In genomic region chr19:48768989-48769713, GRCh38 we compare ENCODE assay signal across 30 cellular contexts. TPM values are rescaled to one million over a fixed set of nuclear protein-coding genes. Genes with fewer than 3 reads are reported as not detected.
A peak's percentile ranks its signal among the peaks of the same experiment; 100 is the strongest.
DNase-seq lines count a peak whose midpoint lies in the region; ATAC-seq and TF ChIP-seq lines count a peak whose summit lies in the region.
"Had no signal": no experiment of that assay in that cellular context is flagged by ENCODE, and none has a peak within 500 bp of the region (broad histone marks: within the 10 kb centered on the region; RNA-seq: fewer than 3 reads in every experiment).

No MANE protein-coding gene starts in this region.

- TF ChIP-seq POLR2A in NB4 (IDR thresholded peaks at IDR 0.05; ENCODE audit: extremely low read depth, insufficient read length): no peak
- no peak for TF ChIP-seq POLR2A in body of pancreas (IDR thresholded peaks at IDR 0.05)

- H3F3A ChIP-seq in GM23248 (ENCODE audit: insufficient read depth): no peaks in the 10 kb centered on the region

- in situ Hi-C loops in GM23248 (cut with MboI): no loop called here

- DNase-seq in CD14-positive monocyte (ENCODE audit: low spot score) (no peak), NB4 (ENCODE audit: low read depth) (peak; percentile 59), body of pancreas (peak in 3 of 4 donors; percentile 40 to 61 (median 44)), mesenchymal stem cell (no peak), DMS153 (lab: John Stamatoyannopoulos, UW) (no peak), GM23248 (no peak), aorta (no peak), germinal center (ENCODE audit: low spot score) (no peak)
- DNase-seq: ACHN; activated CD4-positive, alpha-beta T cell treated with anti-CD3 and anti-CD28 coated beads, Interleukin-2, amount 50 U/mL, for 1 hour; activated gamma-delta T cell; activated T-cell treated with anti-CD3 and anti-CD28 coated beads for 4 hours; cortex of kidney; EL; endodermal cell; GOT3; heart right ventricle; mucosa of descending colon; NCI-H1436 treated with DMSO at 0.1 percent for 48 hours; posterior cingulate gyrus; WERI-Rb-1 had no signal

- intact Hi-C loops in CD14-positive monocyte (cut with micrococcal nuclease) (no loop called here), body of pancreas (cut with DNase I) (no loop called here), aorta (cut with DNase I) (no loop called here)

- no peak overlapping the region for H3K4ac ChIP-seq in mesenchymal stem cell (ENCODE audit: low read depth in 1 of 2, low read length in 2 of 2)

- H3K4me1 ChIP-seq in body of pancreas (peaks cover 73% of the 10 kb centered on the region), mesenchymal stem cell (ENCODE audit: control insufficient read depth, insufficient read depth, low read depth, low read length) (peaks cover 5% of the 10 kb centered on the region), GM23248 (ENCODE audit: insufficient read depth) (no peaks in the 10 kb centered on the region), aorta (ENCODE audit: control insufficient read depth in 1 of 2, insufficient read depth in 2 of 2, low read length in 2 of 2) (no peaks in the 10 kb centered on the region)
- H3K4me1 ChIP-seq: vagina had no signal

- no peak overlapping the region for H2BK15ac ChIP-seq in mesenchymal stem cell (ENCODE audit: low read depth, poor library complexity, severe bottlenecking)

- H2AK5ac ChIP-seq in mesenchymal stem cell (ENCODE audit: low read length, severe bottlenecking): no peak overlapping the region

- H3K4me2 ChIP-seq in mesenchymal stem cell (ENCODE audit: low read length, poor library complexity, severe bottlenecking) (no peak overlapping the region), GM23248 (ENCODE audit: unreplicated experiment) (no peak overlapping the region)
- H3K4me2 ChIP-seq: BLaER1 had no signal

- H3K4me3 ChIP-seq in NB4 (ENCODE audit: low read depth, low read length) (no peak overlapping the region), body of pancreas (no peak overlapping the region), mesenchymal stem cell (ENCODE audit: insufficient read depth in 1 of 2, low read depth in 1 of 2, low read length in 2 of 2) (no peak overlapping the region), GM23248 (no peak overlapping the region), aorta (ENCODE audit: low read length in 2 of 2) (no peak overlapping the region)
- H3K4me3 ChIP-seq: BLaER1, heart right ventricle, mucosa of descending colon, suprapubic skin, vagina had no signal

- H3K9me3 Mint-ChIP-seq in CD14-positive monocyte: peaks cover 0 to 2% (median 0%) of the 10 kb centered on the region in 7 donors
- H3K9me3 Mint-ChIP-seq: endodermal cell; neural crest cell; T-helper 2 cell treated with Interferon-gamma antibody and Interleukin-4, amounts not matched to agents 5 μg/mL and 100 μg/mL, for 36 hours had no signal

- H3K79me1 ChIP-seq in mesenchymal stem cell (replicated peaks; ENCODE audit: low read length, poor library complexity, severe bottlenecking): no peaks in the 10 kb centered on the region

- H4K20me1 ChIP-seq in GM23248 (ENCODE audit: insufficient read depth): no peaks in the 10 kb centered on the region
- H4K20me1 ChIP-seq: BLaER1 had no signal

- ATAC-seq in body of pancreas: peak; percentile 20
- ATAC-seq in aorta (ENCODE audit: low FRiP score): no peak
- ATAC-seq: heart right ventricle, mucosa of descending colon, Panc1 had no signal

- peaks cover 18% of the 10 kb centered on the region for H3K4me1 Mint-ChIP-seq in CD14-positive monocyte
- H3K4me1 Mint-ChIP-seq: endodermal cell, neural crest cell had no signal

- H3K4me3 Mint-ChIP-seq in CD14-positive monocyte: peak overlapping the region; percentile 47 to 79
- H3K4me3 Mint-ChIP-seq: endodermal cell; neural crest cell; T-helper 2 cell treated with Interferon-gamma antibody and Interleukin-4, amounts not matched to agents 5 μg/mL and 100 μg/mL, for 36 hours had no signal

- 29 to 47% methylated on average over 11 of the region's 11 CpGs for WGBS in body of pancreas, 2 donors
- WGBS in mesenchymal stem cell: 87% methylated on average over 9 of the region's 11 CpGs
- WGBS in GM23248 (ENCODE audit: low coverage in 1 of 2, low lambda C conversion rate in 2 of 2, missing lambda C conversion rate in 2 of 2), 2 experiments: 70 to 71% methylated on average over 11 of the region's 11 CpGs
- WGBS in aorta, 2 donors: 83% methylated on average over 11 of the region's 11 CpGs

- H3K14ac ChIP-seq in mesenchymal stem cell (ENCODE audit: low read length in 2 of 2): no peak overlapping the region

- H3K9me3 ChIP-seq in body of pancreas: no peaks in the 10 kb centered on the region
- no peaks in the 10 kb centered on the region for H3K9me3 ChIP-seq in mesenchymal stem cell (ENCODE audit: control insufficient read depth, low read length)
- H3K9me3 ChIP-seq in GM23248 (ENCODE audit: low read depth): no peaks in the 10 kb centered on the region
- H3K9me3 ChIP-seq in aorta (ENCODE audit: control insufficient read depth, low read length): no peaks in the 10 kb centered on the region
- H3K9me3 ChIP-seq: BLaER1, heart right ventricle, mucosa of descending colon, suprapubic skin, vagina had no signal

- no peak overlapping the region for H3K18ac ChIP-seq in mesenchymal stem cell (ENCODE audit: low read depth in 1 of 2, low read length in 2 of 2)

- peak overlapping the region; percentile 44 for H2BK5ac ChIP-seq in mesenchymal stem cell (ENCODE audit: low read depth, low read length, poor library complexity, severe bottlenecking)

- H3K36me3 ChIP-seq in body of pancreas (replicated peaks in 1 of 2; ENCODE audit: insufficient read depth in 1 of 2, low read depth in 2 of 2) (no peaks in the 10 kb centered on the region), mesenchymal stem cell (ENCODE audit: control insufficient read depth in 1 of 2, insufficient read depth in 2 of 2, low read depth in 1 of 2, low read length in 2 of 2) (no peaks in the 10 kb centered on the region), GM23248 (ENCODE audit: low read depth) (no peaks in the 10 kb centered on the region), aorta (ENCODE audit: control insufficient read depth in 1 of 2, insufficient read depth in 2 of 2, low read length in 1 of 2) (no peaks in the 10 kb centered on the region)
- H3K36me3 ChIP-seq: BLaER1, heart right ventricle, suprapubic skin, vagina, WERI-Rb-1 had no signal

- H3K9me2 ChIP-seq in GM23248 (ENCODE audit: insufficient read depth): no peaks in the 10 kb centered on the region

- H4K8ac ChIP-seq in mesenchymal stem cell (ENCODE audit: low read length): no peak overlapping the region

- peaks cover 21 to 41% (median 23%) of the 10 kb centered on the region in 3 donors for H3K27me3 Mint-ChIP-seq in CD14-positive monocyte (ENCODE audit: low read depth in 3 of 3)

- TF ChIP-seq CTCF in CD14-positive monocyte (IDR thresholded peaks at IDR 0.05) (no peak), NB4 (IDR thresholded peaks at IDR 0.05; ENCODE audit: low read depth, low read length) (no peak), body of pancreas (IDR thresholded peaks at IDR 0.05) (no peak)

- H3K36me3 Mint-ChIP-seq in CD14-positive monocyte: no peaks in the 10 kb centered on the region

- no peaks in the 10 kb centered on the region for H3K79me2 ChIP-seq in GM23248 (ENCODE audit: insufficient read depth)

- no peak overlapping the region for H3K9ac ChIP-seq in mesenchymal stem cell (ENCODE audit: low read length)
- H3K9ac ChIP-seq in GM23248: no peak overlapping the region
- H3K9ac ChIP-seq: BLaER1 had no signal

- no peak overlapping the region for H2BK12ac ChIP-seq in mesenchymal stem cell (ENCODE audit: low read length in 2 of 2)

- no peak overlapping the region for H2BK120ac ChIP-seq in mesenchymal stem cell (ENCODE audit: low read depth, low read length)

- peak overlapping the region in 5 of 7 donors; percentile 12 to 86 (median 72) for H3K27ac Mint-ChIP-seq in CD14-positive monocyte
- H3K27ac Mint-ChIP-seq: endodermal cell; T-helper 2 cell treated with Interferon-gamma antibody and Interleukin-4, amounts not matched to agents 5 μg/mL and 100 μg/mL, for 36 hours had no signal

- H3K27ac ChIP-seq in body of pancreas: peak overlapping the region; percentile 18 to 93 (median 88)
- H3K27ac ChIP-seq in mesenchymal stem cell (ENCODE audit: low read length, poor library complexity, severe bottlenecking): peak overlapping the region; percentile 57
- no peak overlapping the region for H3K27ac ChIP-seq in GM23248
- no peak overlapping the region for H3K27ac ChIP-seq in aorta (ENCODE audit: low read depth in 1 of 2, low read length in 2 of 2)
- H3K27ac ChIP-seq: BLaER1, heart right ventricle, suprapubic skin, vagina, WERI-Rb-1 had no signal

- H2AFZ ChIP-seq in mesenchymal stem cell (ENCODE audit: low read depth, low read length) (no peak overlapping the region), GM23248 (no peak overlapping the region)

- no peak overlapping the region for H4K91ac ChIP-seq in mesenchymal stem cell (ENCODE audit: low read length)

- H3K27me3 ChIP-seq in body of pancreas (no peaks in the 10 kb centered on the region), mesenchymal stem cell (ENCODE audit: control insufficient read depth in 1 of 2, insufficient read depth in 1 of 2, low read length in 2 of 2) (peaks cover 6 to 25% of the 10 kb centered on the region in 2 experiments), GM23248 (replicated peaks; ENCODE audit: insufficient read depth) (no peaks in the 10 kb centered on the region; the same call in none of the 2 replicates), aorta (ENCODE audit: control insufficient read depth in 1 of 2, insufficient read depth in 2 of 2, low read length in 1 of 2) (no peaks in the 10 kb centered on the region)
- H3K27me3 ChIP-seq: BLaER1, heart right ventricle, suprapubic skin, vagina had no signal

- no peak overlapping the region for H3K23ac ChIP-seq in mesenchymal stem cell (ENCODE audit: low read length in 2 of 2)

RNA-seq across cellular contexts. Expression of gene FGF21, which starts 13.8 kb away (rescaled TPM):
- not detected for polyA plus RNA-seq in CD14-positive monocyte
- not detected for total RNA-seq in body of pancreas
- not detected for polyA plus RNA-seq in mesenchymal stem cell (2013, experiment 1 of 2)
- polyA plus RNA-seq in mesenchymal stem cell (2013, experiment 2 of 2): not detected
- not detected in 2 replicates for total RNA-seq in GM23248 (2014; rRNA removed; shearing (Covaris generic))
- not detected in 2 replicates for polyA plus RNA-seq in GM23248 (2016; fragmentation: Nextera tagmentation; extraction: Ambion mirVana)
- total RNA-seq in aorta: not detected
- not detected for polyA plus RNA-seq in aorta
- total RNA-seq: bronchial epithelial cell, endodermal cell, heart right ventricle, lower leg skin, mucosa of descending colon, neural crest cell, SK-MEL-5, suprapubic skin, vagina had no signal
- polyA plus RNA-seq: heart right ventricle had no signal

RNA-seq across cellular contexts. Expression of gene FUT1, which starts 16.7 kb away (rescaled TPM):
- not detected for polyA plus RNA-seq in CD14-positive monocyte
- total RNA-seq in body of pancreas: 10 to 100 TPM; 14.8 to 79.1 TPM
- polyA plus RNA-seq in mesenchymal stem cell (2013, experiment 1 of 2): 0.12 TPM
- polyA plus RNA-seq in mesenchymal stem cell (2013, experiment 2 of 2): 0.10 TPM
- not detected in 2 replicates for total RNA-seq in GM23248 (2014; rRNA removed; shearing (Covaris generic))
- polyA plus RNA-seq in GM23248 (2016; fragmentation: Nextera tagmentation; extraction: Ambion mirVana): not detected in 2 replicates
- 1 to 10 TPM; 2.3 to 4.4 TPM for total RNA-seq in aorta
- under 1 TPM in 1 of 2 donors, not detected in 1; 0.05 TPM for polyA plus RNA-seq in aorta

RNA-seq across cellular contexts. Expression of gene IZUMO1, which starts 22.4 kb away (rescaled TPM):
- polyA plus RNA-seq in CD14-positive monocyte (not detected), GM23248 (2016; fragmentation: Nextera tagmentation; extraction: Ambion mirVana) (not detected in 2 replicates), aorta (under 1 TPM in 1 of 2 donors, not detected in 1; 0.10 TPM)
- total RNA-seq in body of pancreas (10 to 100 TPM in 1 of 2 donors, 1 to 10 TPM in 1; 1.6 to 14.5 TPM), aorta (1 to 10 TPM in 1 of 2 donors, under 1 TPM in 1; 0.66 to 1.6 TPM)
- not detected for polyA plus RNA-seq in mesenchymal stem cell (2013, experiment 1 of 2)
- not detected for polyA plus RNA-seq in mesenchymal stem cell (2013, experiment 2 of 2)
- not detected in 2 replicates for total RNA-seq in GM23248 (2014; rRNA removed; shearing (Covaris generic))
- total RNA-seq: lower leg skin, mucosa of descending colon, SK-MEL-5 had no signal

RNA-seq across cellular contexts. Expression of gene RASIP1, which starts 28.7 kb away (rescaled TPM):
- polyA plus RNA-seq in CD14-positive monocyte (not detected), GM23248 (2016; fragmentation: Nextera tagmentation; extraction: Ambion mirVana) (0.09 and 0.44 TPM in 2 replicates), aorta (1 to 10 TPM; 1.8 to 3.4 TPM)
- total RNA-seq in body of pancreas (10 to 100 TPM; 14.5 to 60.0 TPM), aorta (10 to 100 TPM; 15.4 to 31.2 TPM)
- 0.98 TPM for polyA plus RNA-seq in mesenchymal stem cell (2013, experiment 1 of 2)
- polyA plus RNA-seq in mesenchymal stem cell (2013, experiment 2 of 2): 1.00 TPM
- total RNA-seq in GM23248 (2014; rRNA removed; shearing (Covaris generic)): not detected in 2 replicates

RNA-seq across cellular contexts. Expression of gene BCAT2, which starts 41.7 kb away (rescaled TPM):
- polyA plus RNA-seq in CD14-positive monocyte (10 to 100 TPM; 16.0 to 17.0 TPM), GM23248 (2016; fragmentation: Nextera tagmentation; extraction: Ambion mirVana) (48.5 and 51.2 TPM in 2 replicates), aorta (10 to 100 TPM; 22.5 to 61.6 TPM)
- total RNA-seq in body of pancreas (10 to 100 TPM; 34.5 to 56.0 TPM), aorta (10 to 100 TPM; 22.4 to 29.5 TPM)
- 37.6 TPM for polyA plus RNA-seq in mesenchymal stem cell (2013, experiment 1 of 2)
- polyA plus RNA-seq in mesenchymal stem cell (2013, experiment 2 of 2): 34.7 TPM
- total RNA-seq in GM23248 (2014; rRNA removed; shearing (Covaris generic)): 29.7 and 34.7 TPM in 2 replicates

Comparison
In these comparisons a context has a peak if more than half of its experiments do, and no peak if none do; other contexts are left out.
1. DNase-seq: peak in NB4 (single experiment) and body of pancreas (3 of 4); none in CD14-positive monocyte (single experiment), mesenchymal stem cell (single experiment), DMS153 (single experiment), GM23248 (single experiment), aorta (0 of 2) and germinal center (single experiment).
2. H3K27ac ChIP-seq: peak in body of pancreas (4 of 4) and mesenchymal stem cell (single experiment); none in GM23248 (single experiment) and aorta (0 of 2).